In genomic region chr6:108100003-108100402, GRCh38 we compare ENCODE assay signal across 20 cellular contexts. TPM values are rescaled to one million over a fixed set of nuclear protein-coding genes. Genes with fewer than 3 reads are reported as not detected.
DNase-seq lines count a peak whose midpoint lies in the region; ATAC-seq, FAIRE-seq and TF ChIP-seq lines count a peak whose summit lies in the region.
"Had no signal": no experiment of that assay in that cellular context is flagged by ENCODE, and none has a peak within 500 bp of the region (broad histone marks: within the 10 kb centered on the region; RNA-seq: fewer than 3 reads in every experiment).

No MANE protein-coding gene starts in this region.

- no peaks in the 10 kb centered on the region for H3K9me1 ChIP-seq in IMR-90 (ENCODE audit: insufficient read depth, low read length)
- no peaks in the 10 kb centered on the region for H3K9me1 ChIP-seq in K562 (ENCODE audit: control insufficient read depth, insufficient read depth, low read length)

- CTCF ChIA-PET in A549 (lab: Yijun Ruan, JAX) (interaction anchor here (1.2 kb wide), 1 partner anchor 17 kb away, joined by 4 read pairs; no protein-coding TSS in a partner anchor), IMR-90 (lab: Yijun Ruan, JAX) (no interaction called here), K562 (lab: Yijun Ruan, JAX; ENCODE audit: low intra/inter-chr PET ratio) (no interaction called here)

- H3K18ac ChIP-seq in IMR-90 (ENCODE audit: low read depth, low read length) (no peak overlapping the region), trophoblast cell (ENCODE audit: low read length) (no peak overlapping the region)

- H2BK120ac ChIP-seq in IMR-90 (ENCODE audit: low read depth, low read length) (no peak overlapping the region), trophoblast cell (ENCODE audit: insufficient read depth, low read length, poor library complexity) (no peak overlapping the region)

- H3K4me3 ChIP-seq in A549, result no peak overlapping the region
- no peak overlapping the region for H3K4me3 ChIP-seq in IMR-90 (ENCODE audit: insufficient read depth, low read depth, low read length)
- no peak overlapping the region for H3K4me3 ChIP-seq in K562
- H3K4me3 ChIP-seq in esophagus squamous epithelium, result no peak overlapping the region
- no peak overlapping the region for H3K4me3 ChIP-seq in trophoblast cell (ENCODE audit: low read depth, low read length)
- H3K4me3 ChIP-seq: BLaER1 treated with 17β-estradiol and CSF1 and Interleukin-3, amounts not matched to agents 10 nM and 100 nM had no signal

- no peak overlapping the region for H2AK9ac ChIP-seq in IMR-90 (replicated peaks; ENCODE audit: low read depth, low read length, poor library complexity)

- H4K12ac ChIP-seq in trophoblast cell (ENCODE audit: low read depth, low read length), result no peak overlapping the region

- TF ChIP-seq RAD21 in A549 (conservative IDR thresholded peaks at IDR 0.05 in 1 of 2, IDR thresholded peaks at IDR 0.05 in 1 of 2), result no peak
- TF ChIP-seq RAD21 in IMR-90 (IDR thresholded peaks at IDR 0.05; ENCODE audit: low read length), result no peak
- TF ChIP-seq RAD21 in K562 (CRISPR knock-in tag; conservative IDR thresholded peaks at IDR 0.05 in 1 of 2, IDR thresholded peaks at IDR 0.05 in 1 of 2), result no peak

- H3K23ac ChIP-seq in IMR-90 (ENCODE audit: low read depth, low read length), result no peak overlapping the region
- H3K23ac ChIP-seq in trophoblast cell (ENCODE audit: low read length), result no peak overlapping the region

- H3K79me2 ChIP-seq in K562 (ENCODE audit: control insufficient read depth, insufficient read depth, low read length) (no peaks in the 10 kb centered on the region), trophoblast cell (ENCODE audit: control insufficient read depth, insufficient read depth, low read length, poor library complexity) (no peaks in the 10 kb centered on the region)

- H2BK12ac ChIP-seq in trophoblast cell (ENCODE audit: low read length), result no peak overlapping the region

- no peak overlapping the region for H3K27ac ChIP-seq in A549
- no peak overlapping the region for H3K27ac ChIP-seq in IMR-90 (ENCODE audit: insufficient read depth, low read length)
- H3K27ac ChIP-seq in K562 (ENCODE audit: extremely low read depth, low read depth, low read length), result no peak overlapping the region
- no peak overlapping the region for H3K27ac ChIP-seq in esophagus squamous epithelium
- H3K27ac ChIP-seq in trophoblast cell (ENCODE audit: low read depth, low read length), result no peak overlapping the region
- H3K27ac ChIP-seq: BLaER1 treated with 17β-estradiol and CSF1 and Interleukin-3, amounts not matched to agents 10 nM and 100 nM; C4-2B had no signal

- H3K14ac ChIP-seq in IMR-90 (replicated peaks; ENCODE audit: low read depth, low read length) (no peak overlapping the region), trophoblast cell (ENCODE audit: low read length) (no peak overlapping the region)

- FAIRE-seq in A549 (lab: Jason Lieb, UNC) (no peak), K562 (lab: Jason Lieb, UNC) (no peak)
- FAIRE-seq: A204.1, D721Med, G401.6, GM12891, GM18507 had no signal

- dilution Hi-C loops in IMR-90 (cut with HindIII; ENCODE audit: low sequenced_read_pairs, unreplicated experiment), result no loop called here

- no peak overlapping the region for H2AFZ ChIP-seq in IMR-90 (replicated peaks; ENCODE audit: low read length, poor library complexity)
- H2AFZ ChIP-seq in K562 (ENCODE audit: low read depth, low read length), result no peak overlapping the region
- no peak overlapping the region for H2AFZ ChIP-seq in trophoblast cell (ENCODE audit: insufficient read depth, low read length, poor library complexity)

- H3K9ac ChIP-seq in IMR-90 (ENCODE audit: low read depth, low read length) (no peak overlapping the region), K562 (ENCODE audit: insufficient read depth in 1 of 2, low read depth in 2 of 2, low read length in 2 of 2) (no peak overlapping the region), trophoblast cell (ENCODE audit: low read length) (no peak overlapping the region)
- H3K9ac ChIP-seq: BLaER1 treated with 17β-estradiol and CSF1 and Interleukin-3, amounts not matched to agents 10 nM and 100 nM had no signal

- TF ChIP-seq EP300 in A549 (IDR thresholded peaks at IDR 0.05), result no peak
- no peak for TF ChIP-seq EP300 in K562 (IDR thresholded peaks at IDR 0.05; ENCODE audit: low read length)

- no peak overlapping the region for H3K4ac ChIP-seq in IMR-90 (ENCODE audit: low read depth, low read length)
- H3K4ac ChIP-seq in trophoblast cell (ENCODE audit: low read depth, low read length), result no peak overlapping the region

- in situ Hi-C loops in IMR-90 (cut with MboI; ENCODE audit: low sequenced_read_pairs) (no loop called here), K562 (cut with MboI) (no loop called here)

- H4K8ac ChIP-seq in IMR-90 (ENCODE audit: low read depth in 2 of 2, low read length in 2 of 2) (no peak overlapping the region), trophoblast cell (ENCODE audit: low read depth, low read length) (no peak overlapping the region)

- H2AK5ac ChIP-seq in IMR-90 (ENCODE audit: low read depth, low read length), result no peak overlapping the region
- no peak overlapping the region for H2AK5ac ChIP-seq in trophoblast cell (ENCODE audit: low read length)

- TF ChIP-seq CTCF in A549 (IDR thresholded peaks at IDR 0.05), result no peak
- TF ChIP-seq CTCF in IMR-90 (conservative IDR thresholded peaks at IDR 0.05; ENCODE audit: low read depth, low read length), result no peak
- no peak for TF ChIP-seq CTCF in K562 (IDR thresholded peaks at IDR 0.05 in 2 of 3, conservative IDR thresholded peaks at IDR 0.05 in 1 of 3; ENCODE audit: insufficient read depth in 2 of 3, low read depth in 1 of 3, low read length in 3 of 3)
- TF ChIP-seq CTCF in esophagus squamous epithelium (IDR thresholded peaks at IDR 0.05), result no peak

- intact Hi-C loops in IMR-90 (cut with micrococcal nuclease) (no loop called here), K562 (cut with micrococcal nuclease) (no loop called here), esophagus squamous epithelium (cut with DNase I) (no loop called here)

- no peak overlapping the region for H3K56ac ChIP-seq in IMR-90 (ENCODE audit: extremely low read depth, insufficient read depth, low read length)

- no peaks in the 10 kb centered on the region for H3K4me1 ChIP-seq in A549
- H3K4me1 ChIP-seq in IMR-90 (ENCODE audit: control insufficient read depth, insufficient read depth, low read length), result no peaks in the 10 kb centered on the region
- H3K4me1 ChIP-seq in K562 (replicated peaks in 1 of 2; ENCODE audit: control insufficient read depth in 2 of 2, insufficient read depth in 2 of 2, low read length in 2 of 2), result no peaks in the 10 kb centered on the region
- no peaks in the 10 kb centered on the region for H3K4me1 ChIP-seq in esophagus squamous epithelium
- no peaks in the 10 kb centered on the region for H3K4me1 ChIP-seq in trophoblast cell (ENCODE audit: control insufficient read depth in 1 of 2, insufficient read depth in 2 of 2, low read length in 2 of 2)
- H3K4me1 ChIP-seq: Caco-2 had no signal

- TF ChIP-seq POLR2A in A549 (IDR thresholded peaks at IDR 0.05; ENCODE audit: low read length), result no peak
- no peak for TF ChIP-seq POLR2A in IMR-90 (IDR thresholded peaks at IDR 0.05; ENCODE audit: low read depth, low read length)
- TF ChIP-seq POLR2A in K562 (conservative IDR thresholded peaks at IDR 0.05), result no peak
- TF ChIP-seq POLR2A in esophagus squamous epithelium (IDR thresholded peaks at IDR 0.05), result no peak

- H3K4me2 ChIP-seq in A549, result no peak overlapping the region
- H3K4me2 ChIP-seq in IMR-90 (ENCODE audit: low read depth, low read length), result no peak overlapping the region
- H3K4me2 ChIP-seq in K562 (ENCODE audit: insufficient read depth, low read length), result no peak overlapping the region
- no peak overlapping the region for H3K4me2 ChIP-seq in trophoblast cell (ENCODE audit: low read length)

- ATAC-seq in A549, result no peak
- no peak for ATAC-seq in IMR-90 (ENCODE audit: low read depth)
- no peak for ATAC-seq in K562
- ATAC-seq: CD8-positive, alpha-beta T cell had no signal

- no peaks in the 10 kb centered on the region for H3K9me3 ChIP-seq in A549
- no peaks in the 10 kb centered on the region for H3K9me3 ChIP-seq in IMR-90 (ENCODE audit: control insufficient read depth, insufficient read depth, low read length)
- H3K9me3 ChIP-seq in K562 (replicated peaks; ENCODE audit: control insufficient read depth, insufficient read depth, low read depth, low read length), result no peaks in the 10 kb centered on the region
- no peaks in the 10 kb centered on the region for H3K9me3 ChIP-seq in esophagus squamous epithelium
- H3K9me3 ChIP-seq in trophoblast cell (ENCODE audit: insufficient read depth, low read depth, low read length), result no peaks in the 10 kb centered on the region
- H3K9me3 ChIP-seq: Caco-2 had no signal

- WGBS in A549 (ENCODE audit: missing lambda C conversion rate), result 45% methylated on average over 2 of the region's 2 CpGs
- no CpG with 5 or more reads among the region's 2 CpGs for WGBS in IMR-90 (ENCODE audit: extremely low coverage in 2 of 2, insufficient read length in 1 of 2), 2 experiments
- 5% methylated on average over 2 of the region's 2 CpGs for WGBS in K562 (ENCODE audit: insufficient coverage, low coverage, missing lambda C conversion rate)
- WGBS in esophagus squamous epithelium, 2 donors, result 79 to 95% methylated on average over 2 of the region's 2 CpGs
- no CpG with 5 or more reads among the region's 2 CpGs for WGBS in trophoblast cell (ENCODE audit: extremely low coverage, insufficient coverage, insufficient read length)

- no peaks in the 10 kb centered on the region for H4K20me1 ChIP-seq in IMR-90 (ENCODE audit: insufficient read depth, low read length)
- H4K20me1 ChIP-seq in K562 (replicated peaks; ENCODE audit: control insufficient read depth, insufficient read depth, low read length), result no peaks in the 10 kb centered on the region
- H4K20me1 ChIP-seq: BLaER1 treated with 17β-estradiol and CSF1 and Interleukin-3, amounts not matched to agents 10 nM and 100 nM had no signal

- no peak overlapping the region for H2BK20ac ChIP-seq in IMR-90 (ENCODE audit: low read depth, low read length)

- H2BK15ac ChIP-seq in IMR-90 (ENCODE audit: low read depth, low read length), result no peak overlapping the region

- DNase-seq in A549 (ENCODE audit: low read depth in 1 of 2, low spot score in 1 of 2) (no peak), IMR-90 (no peak), K562 (ENCODE audit: extremely low read depth in 1 of 4, low spot score in 3 of 4) (no peak), esophagus squamous epithelium (lab: John Stamatoyannopoulos, UW) (no peak), trophoblast cell (no peak)
- DNase-seq: 8988T; AML-193; Caco-2; Calu3; CD4-positive, alpha-beta T cell; CD8-positive, alpha-beta T cell; DMS79 treated with DMSO at 0.1 percent for 48 hours; GF-D8 had no signal

- POLR2A ChIA-PET in A549 (lab: Yijun Ruan, JAX) (no interaction called here), IMR-90 (lab: Charles Lee; ENCODE audit: unreplicated experiment) (no interaction called here), K562 (lab: Yijun Ruan, JAX) (no interaction called here)

- BruUV-seq in IMR-90 (replicated peaks; lab: Mats Ljungman, UMichigan) (no TSS peak), K562 (replicated peaks; lab: Mats Ljungman, UMichigan) (no TSS peak)

- peaks cover 3% of the 10 kb centered on the region for H3K27me3 ChIP-seq in IMR-90 (ENCODE audit: control insufficient read depth, insufficient read depth, low read length)
- H3K27me3 ChIP-seq in K562 (ENCODE audit: control insufficient read depth in 2 of 2, insufficient read depth in 2 of 2, low read length in 2 of 2), result peaks cover 0 to 5% of the 10 kb centered on the region in 2 experiments; a peak in 1 of 5 replicates
- H3K27me3 ChIP-seq in esophagus squamous epithelium, result peaks cover 0 to 14% (median 0%) of the 10 kb centered on the region in 4 donors
- no peaks in the 10 kb centered on the region for H3K27me3 ChIP-seq in trophoblast cell (ENCODE audit: insufficient read depth, low read length)
- H3K27me3 ChIP-seq: BLaER1 treated with 17β-estradiol and CSF1 and Interleukin-3, amounts not matched to agents 10 nM and 100 nM had no signal

- no peaks in the 10 kb centered on the region for H3K36me3 ChIP-seq in IMR-90 (ENCODE audit: control insufficient read depth, insufficient read depth, low read length)
- no peaks in the 10 kb centered on the region for H3K36me3 ChIP-seq in K562 (ENCODE audit: control insufficient read depth, insufficient read depth, low read length)
- no peaks in the 10 kb centered on the region for H3K36me3 ChIP-seq in esophagus squamous epithelium
- no peaks in the 10 kb centered on the region for H3K36me3 ChIP-seq in trophoblast cell (ENCODE audit: control insufficient read depth in 1 of 2, insufficient read depth in 2 of 2, low read length in 2 of 2)
- H3K36me3 ChIP-seq: BLaER1 treated with 17β-estradiol and CSF1 and Interleukin-3, amounts not matched to agents 10 nM and 100 nM had no signal

- H2BK5ac ChIP-seq in IMR-90 (ENCODE audit: low read depth, low read length, poor library complexity, severe bottlenecking) (no peak overlapping the region), trophoblast cell (ENCODE audit: low read depth, low read length, poor library complexity) (no peak overlapping the region)

- H4K91ac ChIP-seq in IMR-90 (ENCODE audit: insufficient read depth, low read depth, low read length) (no peak overlapping the region), trophoblast cell (ENCODE audit: low read depth, low read length) (no peak overlapping the region)

- H4K5ac ChIP-seq in IMR-90 (ENCODE audit: low read depth, low read length), result no peak overlapping the region

- H3K79me1 ChIP-seq in IMR-90 (ENCODE audit: low read depth in 1 of 2, low read length in 2 of 2), result no peaks in the 10 kb centered on the region
- H3K79me1 ChIP-seq in trophoblast cell (ENCODE audit: low read length), result no peaks in the 10 kb centered on the region

RNA-seq across cellular contexts. Expression of gene OSTM1, which starts 25.5 kb away (rescaled TPM):
- polyA plus RNA-seq in A549 (2011; rRNA removed) (41.7 and 49.6 TPM in 2 replicates), A549 (2017; fragmentation: RNase III; extraction: RNeasy Plus Mini Kit Qiagen cat#74134 plus additional on column Dnase treatment) (16.8 to 18.0 TPM (median 17.9 TPM) in 3 replicates), IMR-90 (2012; rRNA removed) (8.0 and 10.4 TPM in 2 replicates), K562 (2011; rRNA removed) (21.9 and 27.6 TPM in 2 replicates), K562 (2014; fragmentation: Illumina TruSeq; extraction: Trizol) (9.9 and 10.1 TPM in 2 replicates), K562 (2014; fragmentation: Nextera tagmentation; extraction: Ambion mirVana) (1 to 10 TPM; 5.6 to 7.6 TPM), K562 (2014; rRNA removed) (7.2 and 9.3 TPM in 2 replicates)
- polyA plus RNA-seq in A549 (2012; cell fraction: cytosol; rRNA removed), result 11.1 and 15.9 TPM in 2 replicates
- polyA plus RNA-seq in A549 (2012; cell fraction: nucleus; rRNA removed), result 15.7 and 21.0 TPM in 2 replicates
- polyA minus RNA-seq in A549 (2011; rRNA and poly(A)+ RNA removed), result 10.0 and 13.5 TPM in 2 replicates
- total RNA-seq in IMR-90 (2012; rRNA removed) (17.5 and 24.7 TPM in 2 replicates), K562 (2014; rRNA removed) (16.3 and 26.2 TPM in 2 replicates), K562 (2014; rRNA removed; fragmentation: Illumina TruSeq; extraction: Trizol) (20.2 and 24.9 TPM in 2 replicates), K562 (2015; rRNA removed; fragmentation: Illumina TruSeq; extraction: Trizol) (18.3 and 19.8 TPM in 2 replicates), K562 (2021) (26.6 and 29.5 TPM in 2 replicates), esophagus squamous epithelium (10 to 100 TPM; 12.6 to 27.1 (median 14.7) TPM)
- polyA plus RNA-seq in IMR-90 (2012; cell fraction: cytosol; rRNA removed), result 42.4 and 107 TPM in 2 replicates
- 9.1 and 21.6 TPM in 2 replicates for polyA plus RNA-seq in IMR-90 (2012; cell fraction: nucleus; rRNA removed; ENCODE audit: low replicate concordance)
- total RNA-seq in K562 (2011; cell fraction: chromatin; rRNA removed; ENCODE audit: low replicate concordance), result 6.2 and 19.2 TPM in 2 replicates
- total RNA-seq in K562 (2011; cell fraction: nucleolus; rRNA removed), result 7.7 and 8.6 TPM in 2 replicates
- total RNA-seq in K562 (2011; cell fraction: nucleoplasm; rRNA removed), result 11.4 and 19.8 TPM in 2 replicates
- polyA plus RNA-seq in K562 (2011; cell fraction: cytosol; rRNA removed), result 4.4 and 20.5 TPM in 2 replicates
- polyA plus RNA-seq in K562 (2011; cell fraction: nucleus; rRNA removed), result 10.1 and 13.0 TPM in 2 replicates
- 15.8 and 42.2 TPM in 2 replicates for polyA plus RNA-seq in K562 (2012)
- 22.5 and 24.7 TPM in 2 replicates for polyA minus RNA-seq in K562 (2011; rRNA and poly(A)+ RNA removed)
- 10.1 and 16.5 TPM in 2 replicates for polyA minus RNA-seq in K562 (2011; cell fraction: cytosol; rRNA and poly(A)+ RNA removed)
- polyA minus RNA-seq in K562 (2011; cell fraction: nucleus; rRNA and poly(A)+ RNA removed), result 8.5 and 10.9 TPM in 2 replicates
- polyA plus RNA-seq in trophoblast cell (2013), result 12.0 and 12.8 TPM in 2 replicates

Comparison
In these comparisons a context has a peak if more than half of its experiments do, and no peak if none do; other contexts are left out.
1. Of the 35 proteins assayed by ChIP-seq in both K562 and A549: peak only in K562: none; only in A549: MAFK; in both: none; in neither: 34.